In the genomic region with DNA sequence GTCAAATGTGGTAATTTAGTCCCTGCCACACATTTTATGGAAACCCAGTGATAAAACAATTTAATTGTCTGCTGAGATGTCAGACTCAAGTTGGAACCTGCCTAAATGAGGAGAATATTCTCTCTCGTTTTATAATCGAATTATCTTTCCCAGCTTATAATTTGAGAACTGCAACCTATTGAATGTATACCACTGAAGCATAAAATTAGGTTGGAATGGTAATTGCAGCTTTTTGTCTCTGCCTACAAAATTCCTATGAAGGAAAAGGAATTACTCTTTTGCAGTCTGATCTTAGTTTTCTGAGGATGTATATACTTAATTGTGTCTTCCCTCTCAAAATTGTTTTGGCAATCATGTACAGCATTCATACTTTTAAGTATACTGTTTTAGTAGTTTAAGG, we compare ENCODE assay signal across 34 cellular contexts. TPM values are rescaled to one million over a fixed set of nuclear protein-coding genes. Genes with fewer than 3 reads are reported as not detected.
"Had no signal": no experiment of that assay in that cellular context is flagged by ENCODE, and none has a peak within 500 bp of the region (broad histone marks: within the 10 kb centered on the region; RNA-seq: fewer than 3 reads in every experiment).

No MANE protein-coding gene starts in this region.

- H3K27ac Mint-ChIP-seq: activated CD4-positive, alpha-beta memory T cell treated with anti-CD3 and anti-CD28 coated beads for 36 hours; activated CD4-positive, alpha-beta T cell treated with anti-CD3 and anti-CD28 coated beads for 36 hours; activated CD4-positive, alpha-beta T cell treated with anti-CD3 and anti-CD28 coated beads, Interleukin-2, amount 10 ng/mL, durations not matched to agents 24 days and 14 days; activated CD8-positive, alpha-beta memory T cell treated with anti-CD3 and anti-CD28 coated beads, Interleukin-2, amount 10 ng/mL, durations not matched to agents 7 days and 5 days; activated CD8-positive, alpha-beta T cell treated with anti-CD3 and anti-CD28 coated beads, Interleukin-2, amount 10 ng/mL, durations not matched to agents 7 days and 5 days; activated naive CD8-positive, alpha-beta T cell; activated T-helper 17 cell treated with anti-CD3 and anti-CD28 coated beads, Interleukin-2, amount 50 U/mL, for 72 hours; T-helper 17 cell; T-helper 2 cell treated with Interferon-gamma antibody and Interleukin-4, amounts not matched to agents 5 μg/mL and 100 μg/mL, for 36 hours had no signal

- H3K4me1 ChIP-seq: esophagus muscularis mucosa, foreskin keratinocyte, gastrocnemius medialis, heart left ventricle had no signal

- H3K4me3 ChIP-seq: esophagus muscularis mucosa, gastrocnemius medialis, heart left ventricle had no signal

- H3K4me1 Mint-ChIP-seq: T-helper 17 cell had no signal

- H3K9me3 Mint-ChIP-seq: activated CD4-positive, alpha-beta memory T cell treated with anti-CD3 and anti-CD28 coated beads for 36 hours; activated CD4-positive, alpha-beta T cell treated with anti-CD3 and anti-CD28 coated beads, Interleukin-2, amount 10 ng/mL, durations not matched to agents 24 days and 14 days; activated T-helper 17 cell treated with anti-CD3 and anti-CD28 coated beads, Interleukin-2, amount 50 U/mL, for 72 hours; effector memory CD8-positive, alpha-beta T cell; T-helper 2 cell treated with Interferon-gamma antibody and Interleukin-4, amounts not matched to agents 5 μg/mL and 100 μg/mL, for 36 hours had no signal

- ATAC-seq: activated CD4-positive, alpha-beta T cell treated with anti-CD3 and anti-CD28 coated beads for 36 hours; activated CD8-positive, alpha-beta memory T cell treated with anti-CD3 and anti-CD28 coated beads, Interleukin-2, amount 10 ng/mL, durations not matched to agents 7 days and 5 days; activated CD8-positive, alpha-beta T cell treated with anti-CD3 and anti-CD28 coated beads, Interleukin-2, amount 10 ng/mL, durations not matched to agents 7 days and 5 days; activated T-helper 17 cell treated with anti-CD3 and anti-CD28 coated beads, Interleukin-2, amount 50 U/mL, for 72 hours; effector memory CD8-positive, alpha-beta T cell; foreskin keratinocyte; gastrocnemius medialis; heart left ventricle; T-helper 17 cell had no signal

- H3K27ac ChIP-seq: brain microvascular endothelial cell, esophagus muscularis mucosa, foreskin keratinocyte, gastrocnemius medialis, heart left ventricle, WERI-Rb-1 had no signal

- H3K36me3 ChIP-seq: brain microvascular endothelial cell, esophagus muscularis mucosa, gastrocnemius medialis, heart left ventricle had no signal

- H3K27me3 ChIP-seq: brain microvascular endothelial cell, esophagus muscularis mucosa, foreskin keratinocyte, gastrocnemius medialis, heart left ventricle had no signal

- H3K9me3 ChIP-seq: esophagus muscularis mucosa, gastrocnemius medialis, heart left ventricle had no signal

- H3K27me3 Mint-ChIP-seq: activated CD4-positive, alpha-beta memory T cell treated with anti-CD3 and anti-CD28 coated beads for 36 hours; activated CD4-positive, alpha-beta T cell treated with anti-CD3 and anti-CD28 coated beads for 36 hours; activated CD4-positive, alpha-beta T cell treated with anti-CD3 and anti-CD28 coated beads, Interleukin-2, amount 10 ng/mL, durations not matched to agents 24 days and 14 days; activated CD8-positive, alpha-beta memory T cell treated with anti-CD3 and anti-CD28 coated beads, Interleukin-2, amount 10 ng/mL, durations not matched to agents 7 days and 5 days; activated naive CD8-positive, alpha-beta T cell; activated T-helper 17 cell treated with anti-CD3 and anti-CD28 coated beads, Interleukin-2, amount 50 U/mL, for 72 hours; effector memory CD8-positive, alpha-beta T cell; T-helper 17 cell had no signal

- H3K4me3 Mint-ChIP-seq: activated CD4-positive, alpha-beta memory T cell treated with anti-CD3 and anti-CD28 coated beads for 36 hours; activated CD4-positive, alpha-beta T cell treated with anti-CD3 and anti-CD28 coated beads for 36 hours; activated CD4-positive, alpha-beta T cell treated with anti-CD3 and anti-CD28 coated beads, Interleukin-2, amount 10 ng/mL, durations not matched to agents 24 days and 14 days; activated CD8-positive, alpha-beta memory T cell treated with anti-CD3 and anti-CD28 coated beads, Interleukin-2, amount 10 ng/mL, durations not matched to agents 7 days and 5 days; activated CD8-positive, alpha-beta T cell treated with anti-CD3 and anti-CD28 coated beads, Interleukin-2, amount 10 ng/mL, durations not matched to agents 7 days and 5 days; activated naive CD8-positive, alpha-beta T cell; activated T-helper 17 cell treated with anti-CD3 and anti-CD28 coated beads, Interleukin-2, amount 50 U/mL, for 72 hours; effector memory CD8-positive, alpha-beta T cell; T-helper 17 cell; T-helper 2 cell treated with Interferon-gamma antibody and Interleukin-4, amounts not matched to agents 5 μg/mL and 100 μg/mL, for 36 hours had no signal

- DNase-seq: activated CD4-positive, alpha-beta memory T cell treated with anti-CD3 and anti-CD28 coated beads for 36 hours; activated CD4-positive, alpha-beta T cell treated with anti-CD3 and anti-CD28 coated beads for 36 hours; activated CD4-positive, alpha-beta T cell treated with anti-CD3 and anti-CD28 coated beads, Interleukin-2, amount 10 ng/mL, durations not matched to agents 24 days and 14 days; activated CD4-positive, CD25-positive, alpha-beta regulatory T cell; activated CD4-positive, CD25-positive, alpha-beta regulatory T cell treated with anti-CD3 and anti-CD28 coated beads, Interleukin-2, amount 50 U/mL, for 72 hours; activated CD8-positive, alpha-beta memory T cell treated with anti-CD3 and anti-CD28 coated beads, Interleukin-2, amount 10 ng/mL, durations not matched to agents 7 days and 5 days; activated CD8-positive, alpha-beta memory T cell treated with anti-CD3 and anti-CD28 coated beads, Interleukin-2, amount 50 U/mL, for 4 hours; activated CD8-positive, alpha-beta T cell treated with anti-CD3 and anti-CD28 coated beads, Interleukin-2, amount 10 ng/mL, durations not matched to agents 7 days and 5 days; activated effector memory CD4-positive, alpha-beta T cell treated with Interleukin-2 at 50 U/mL for 16 hours; activated gamma-delta T cell treated with Interleukin-2 at 50 U/mL for 16 hours; activated naive CD4-positive, alpha-beta T cell treated with anti-CD3 and anti-CD28 coated beads, Interleukin-2, amount 50 U/mL, for 16 hours; activated naive CD4-positive, alpha-beta T cell treated with Interleukin-2 at 50 U/mL for 16 hours; activated T-cell treated with anti-CD3 and anti-CD28 coated beads, Interleukin-2, amount 50 U/mL, for 1 hour; amniotic stem cell; anterior cingulate cortex; brain microvascular endothelial cell; caudate nucleus; cortex of kidney; dermis blood vessel endothelial cell; effector CD4-positive, alpha-beta T cell; effector memory CD8-positive, alpha-beta T cell; erythroblast; foreskin keratinocyte; gastrocnemius medialis; glutamatergic neuron; heart left ventricle; T-helper 17 cell; T1000; WERI-Rb-1 had no signal

RNA-seq across cellular contexts. Expression of a gene that starts 45.9 kb away (rescaled TPM):
- total RNA-seq: astrocyte had no signal
